ENCODE assay signal across 24 cellular contexts in the genomic region with DNA sequence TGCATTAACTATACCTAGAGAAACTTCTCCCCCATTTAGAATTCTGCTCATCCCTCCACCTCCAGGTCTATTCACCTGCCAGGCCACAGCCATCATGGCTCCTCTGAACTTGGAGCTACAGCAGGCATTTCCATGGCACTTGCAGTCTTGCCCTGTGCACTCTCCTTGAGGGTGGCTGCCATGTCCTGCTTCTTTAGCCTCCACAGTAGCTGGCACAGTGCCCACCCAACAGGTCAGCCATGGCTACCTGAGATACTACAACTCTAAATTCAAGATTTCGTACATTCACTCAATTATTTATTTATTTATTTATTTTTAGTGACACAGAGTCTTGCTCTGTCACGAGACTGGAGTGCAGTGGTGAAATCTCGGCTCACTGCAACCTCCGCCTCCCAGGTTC.
"Had no signal": no experiment of that assay in that cellular context is flagged by ENCODE, and none has a peak within 500 bp of the region (broad histone marks: within the 10 kb centered on the region; RNA-seq: fewer than 3 reads in every experiment).

No MANE protein-coding gene starts in this region.

- H3K9me3 Mint-ChIP-seq: activated CD4-positive, alpha-beta memory T cell treated with anti-CD3 and anti-CD28 coated beads, Interleukin-2, amount 10 ng/mL, durations not matched to agents 7 days and 5 days; activated naive CD8-positive, alpha-beta T cell treated with anti-CD3 and anti-CD28 coated beads, Interleukin-2, amount 10 ng/mL, durations not matched to agents 7 days and 5 days; T-cell had no signal

- DNase-seq: activated CD4-positive, alpha-beta memory T cell treated with anti-CD3 and anti-CD28 coated beads, Interleukin-2, amount 10 ng/mL, durations not matched to agents 7 days and 5 days; activated CD4-positive, alpha-beta T cell treated with anti-CD3 and anti-CD28 coated beads for 36 hours; activated CD4-positive, alpha-beta T cell treated with anti-CD3 and anti-CD28 coated beads, Interleukin-2, amount 50 U/mL, for 1 hour; activated naive CD4-positive, alpha-beta T cell treated with anti-CD3 and anti-CD28 coated beads, Interleukin-2, amount 50 U/mL, for 16 hours; activated naive CD8-positive, alpha-beta T cell treated with anti-CD3 and anti-CD28 coated beads, Interleukin-2, amount 10 ng/mL, durations not matched to agents 7 days and 5 days; activated T-cell treated with anti-CD3 and anti-CD28 coated beads for 4 hours; adrenal gland; anterior cingulate cortex; cerebellar nuclear complex; Kasumi-1; NCI-H1105 treated with DMSO at 0.1 percent for 48 hours; NCI-H1436 treated with DMSO at 0.1 percent for 48 hours; NCI-H187; NCI-H2081; NCI-H446 treated with DMSO at 0.1 percent for 48 hours; NCI-H524 treated with DMSO at 0.1 percent for 48 hours; NCI-H774; NK-92 treated with Interleukin-12 subunit alpha and Interleukin-12 subunit beta, amount 100 ng/mL, for 24 hours; OCI-M1; RPMI8226; T-cell; WERI-Rb-1 had no signal

- ATAC-seq: activated CD4-positive, alpha-beta T cell treated with anti-CD3 and anti-CD28 coated beads for 36 hours; Panc1; Right ventricle myocardium inferior; T-cell had no signal

- H3K4me3 Mint-ChIP-seq: activated CD4-positive, alpha-beta memory T cell treated with anti-CD3 and anti-CD28 coated beads, Interleukin-2, amount 10 ng/mL, durations not matched to agents 7 days and 5 days; activated CD4-positive, alpha-beta T cell treated with anti-CD3 and anti-CD28 coated beads for 36 hours; activated naive CD8-positive, alpha-beta T cell treated with anti-CD3 and anti-CD28 coated beads, Interleukin-2, amount 10 ng/mL, durations not matched to agents 7 days and 5 days; T-cell had no signal

- H3K9me3 ChIP-seq: adrenal gland had no signal

- H3K27ac Mint-ChIP-seq: activated CD4-positive, alpha-beta memory T cell treated with anti-CD3 and anti-CD28 coated beads, Interleukin-2, amount 10 ng/mL, durations not matched to agents 7 days and 5 days; activated CD4-positive, alpha-beta T cell treated with anti-CD3 and anti-CD28 coated beads for 36 hours; activated naive CD8-positive, alpha-beta T cell treated with anti-CD3 and anti-CD28 coated beads, Interleukin-2, amount 10 ng/mL, durations not matched to agents 7 days and 5 days; T-cell had no signal

- H3K27me3 Mint-ChIP-seq: activated CD4-positive, alpha-beta memory T cell treated with anti-CD3 and anti-CD28 coated beads, Interleukin-2, amount 10 ng/mL, durations not matched to agents 7 days and 5 days; activated CD4-positive, alpha-beta T cell treated with anti-CD3 and anti-CD28 coated beads for 36 hours; activated naive CD8-positive, alpha-beta T cell treated with anti-CD3 and anti-CD28 coated beads, Interleukin-2, amount 10 ng/mL, durations not matched to agents 7 days and 5 days; T-cell had no signal
